9 cellular contexts compared by ENCODE assay signal in the genomic region with DNA sequence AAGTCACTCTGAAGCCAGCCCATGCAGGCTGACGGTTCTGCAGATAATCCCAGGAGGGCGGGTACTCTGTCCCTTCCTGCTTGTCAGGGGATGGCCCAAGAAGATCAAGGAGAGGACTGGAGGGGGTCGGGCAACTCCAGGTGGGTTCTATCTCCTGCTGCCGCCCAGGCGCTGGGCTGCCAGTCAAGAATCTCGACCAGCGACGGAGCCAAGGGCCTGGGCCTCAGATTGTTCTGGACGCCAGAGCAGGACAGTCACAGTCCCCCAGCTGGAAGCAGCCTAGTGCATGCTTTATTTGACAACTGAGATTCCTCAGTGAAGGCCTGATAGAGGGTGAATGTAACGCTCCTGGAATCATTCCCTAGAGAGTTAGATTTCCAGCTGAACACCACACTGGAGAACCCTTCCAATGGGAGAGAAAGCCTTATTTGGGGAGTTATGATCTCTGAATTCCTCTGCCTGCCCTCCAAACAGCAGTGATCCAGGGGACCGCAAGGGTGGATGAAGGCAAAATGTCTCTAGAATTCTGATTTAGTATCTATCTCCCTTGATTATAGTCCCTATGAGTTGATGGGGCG. TPM values are rescaled to one million over a fixed set of nuclear protein-coding genes. Genes with fewer than 3 reads are reported as not detected.
DNase-seq lines count a peak whose midpoint lies in the region; ATAC-seq, FAIRE-seq and TF ChIP-seq lines count a peak whose summit lies in the region.
"Had no signal": no experiment of that assay in that cellular context is flagged by ENCODE, and none has a peak within 500 bp of the region (broad histone marks: within the 10 kb centered on the region; RNA-seq: fewer than 3 reads in every experiment).

No MANE protein-coding gene starts in this region.

- 59 to 60% methylated on average over 12 of the region's 12 CpGs for WGBS in lower leg skin, 2 donors

- BruUV-seq in HCT116 (replicated peaks; lab: Mats Ljungman, UMichigan): no TSS peak

- no peaks in the 10 kb centered on the region for H3K9me2 ChIP-seq in HCT116 (ENCODE audit: insufficient read depth)

- H3K4me2 ChIP-seq in HCT116 (ENCODE audit: low read length): no peak overlapping the region

- H3K79me2 ChIP-seq in HCT116 (ENCODE audit: insufficient read depth, low read length): peaks cover 22% of the 10 kb centered on the region; the same call in 1 of the 2 replicates

- TF ChIP-seq CTCF in HCT116 (IDR thresholded peaks at IDR 0.05 in 2 of 3, conservative IDR thresholded peaks at IDR 0.05 in 1 of 3; ENCODE audit: borderline replicate concordance in 1 of 3, insufficient read depth in 1 of 3, low read depth in 2 of 3, low read length in 2 of 3) (no peak), chondrocyte (IDR thresholded peaks at IDR 0.05) (no peak), left lung (IDR thresholded peaks at IDR 0.05) (no peak), lower leg skin (IDR thresholded peaks at IDR 0.05) (no peak), D721Med (IDR thresholded peaks at IDR 0.05; ENCODE audit: insufficient read depth, missing control alignments) (no peak)

- H3K9ac ChIP-seq in HCT116 (ENCODE audit: low read length) (no peak overlapping the region; the same call in 1 of the 2 replicates), skeletal muscle tissue (ENCODE audit: low read depth in 1 of 3, low read length in 3 of 3) (peak overlapping the region in 2 of 3 donors; percentile 23 to 74)

- peak overlapping the region; percentile 85 for H3K4me3 Mint-ChIP-seq in chondrocyte (ENCODE audit: unreplicated experiment)

- peak overlapping the region; percentile 96 for H3K27ac Mint-ChIP-seq in chondrocyte (ENCODE audit: unreplicated experiment)
- H3K27ac Mint-ChIP-seq: activated CD4-positive, alpha-beta T cell treated with anti-CD3 and anti-CD28 coated beads, Interleukin-2, amount 10 ng/mL, durations not matched to agents 7 days and 5 days had no signal

- no peaks in the 10 kb centered on the region for H3K36me3 Mint-ChIP-seq in chondrocyte (ENCODE audit: low read depth)

- ATAC-seq in HCT116: no peak
- ATAC-seq in left lung: no peak
- ATAC-seq in HG03196 (IDR thresholded peaks at IDR 0.05; ENCODE audit: unreplicated experiment): no peak

- H3K4me1 Mint-ChIP-seq in chondrocyte (ENCODE audit: low read depth): peaks cover 76% of the 10 kb centered on the region

- DNase-seq in HCT116 (ENCODE audit: low read depth, low spot score): no peak
- no peak for DNase-seq in chondrocyte (ENCODE audit: low spot score)
- DNase-seq in left lung: peak in 1 of 2 donors; percentile 69
- DNase-seq in lower leg skin (ENCODE audit: low spot score in 2 of 2): no peak
- no peak for DNase-seq in NCI-H2107 treated with DMSO at 0.1 percent for 48 hours (lab: John Stamatoyannopoulos, UW; ENCODE audit: unreplicated experiment)
- DNase-seq in D721Med (ENCODE audit: insufficient read length, low spot score): no peak
- DNase-seq: activated CD4-positive, alpha-beta T cell treated with anti-CD3 and anti-CD28 coated beads, Interleukin-2, amount 10 ng/mL, durations not matched to agents 7 days and 5 days had no signal

- TF ChIP-seq POLR2A in HCT116 (IDR thresholded peaks at IDR 0.05; ENCODE audit: borderline replicate concordance, extremely low read depth, insufficient read depth, insufficient read length) (no peak), lower leg skin (IDR thresholded peaks at IDR 0.05) (no peak)

- no peak overlapping the region for H2AFZ ChIP-seq in HCT116 (ENCODE audit: low read depth, low read length, poor library complexity, severe bottlenecking)

- intact Hi-C loops in HCT116 (cut with micrococcal nuclease): no loop called here
- intact Hi-C loops in left lung (cut with DNase I): no loop called here
- intact Hi-C loops in lower leg skin (cut with DNase I; ENCODE audit: low total_unique reads): no loop called here

- H4K20me1 ChIP-seq in HCT116 (ENCODE audit: insufficient read depth): no peaks in the 10 kb centered on the region

- H3K4me1 ChIP-seq in HCT116 (ENCODE audit: control insufficient read depth in 1 of 2, insufficient read depth in 2 of 2, low read length in 2 of 2) (peaks cover 65 to 72% of the 10 kb centered on the region in 2 experiments), left lung (peaks cover 48 to 74% of the 10 kb centered on the region in 2 donors), skeletal muscle tissue (ENCODE audit: control insufficient read depth in 3 of 3, insufficient read depth in 3 of 3, low read length in 3 of 3) (peaks cover 48 to 59% (median 53%) of the 10 kb centered on the region in 3 donors)

- POLR2A ChIA-PET in HCT116 (lab: Charles Lee): no interaction called here

- H3K27ac ChIP-seq in HCT116 (ENCODE audit: low read depth, low read length) (peak overlapping the region; percentile 80; the same call in 1 of the 2 replicates), left lung (peak overlapping the region; percentile 86 to 90), skeletal muscle tissue (ENCODE audit: low read depth, low read length) (peak overlapping the region; percentile 28)

- no peak for TF ChIP-seq RAD21 in HCT116 (IDR thresholded peaks at IDR 0.05; ENCODE audit: low read depth)

- H3K27me3 ChIP-seq in HCT116 (ENCODE audit: insufficient read depth, low read length) (no peaks in the 10 kb centered on the region), left lung (peaks cover 0 to 30% of the 10 kb centered on the region in 2 donors), skeletal muscle tissue (ENCODE audit: control insufficient read depth in 3 of 3, insufficient read depth in 3 of 3, low read length in 3 of 3) (no peaks in the 10 kb centered on the region)

- H3K9me3 Mint-ChIP-seq in chondrocyte (ENCODE audit: low read depth): no peaks in the 10 kb centered on the region
- H3K9me3 Mint-ChIP-seq: activated CD4-positive, alpha-beta T cell treated with anti-CD3 and anti-CD28 coated beads, Interleukin-2, amount 10 ng/mL, durations not matched to agents 7 days and 5 days had no signal

- H3K36me3 ChIP-seq in HCT116 (ENCODE audit: control insufficient read depth in 1 of 2, insufficient read depth in 2 of 2, low read length in 2 of 2): no peaks in the 10 kb centered on the region
- H3K36me3 ChIP-seq in left lung: no peaks in the 10 kb centered on the region
- no peaks in the 10 kb centered on the region for H3K36me3 ChIP-seq in skeletal muscle tissue (ENCODE audit: control insufficient read depth in 3 of 3, insufficient read depth in 3 of 3, low read length in 3 of 3)

- CTCF ChIA-PET in HCT116 (lab: Charles Lee): no interaction called here

- no peak overlapping the region for H3K4me3 ChIP-seq in HCT116 (replicated peaks in 1 of 2; ENCODE audit: low read depth in 1 of 2, low read length in 2 of 2)
- H3K4me3 ChIP-seq in left lung: no peak overlapping the region
- no peak overlapping the region for H3K4me3 ChIP-seq in skeletal muscle tissue (ENCODE audit: low read length in 3 of 3)
- no peak overlapping the region for H3K4me3 ChIP-seq in lower leg skin (ENCODE audit: low read depth, poor library complexity, severe bottlenecking)

- RAD21 ChIA-PET in HCT116 (lab: Charles Lee; ENCODE audit: low non-redundant PET in 1 of 2, low total read pairs in 2 of 2, uncharacterized antibody in 2 of 2, unreplicated experiment in 2 of 2): no interaction called here

- no peak for FAIRE-seq in D721Med (lab: Jason Lieb, UNC)

- no peaks in the 10 kb centered on the region for H3K9me3 ChIP-seq in HCT116 (ENCODE audit: control insufficient read depth in 1 of 2, insufficient read depth in 1 of 2, low read depth in 1 of 2, low read length in 2 of 2)
- no peaks in the 10 kb centered on the region for H3K9me3 ChIP-seq in left lung
- H3K9me3 ChIP-seq in skeletal muscle tissue (ENCODE audit: control insufficient read depth in 3 of 3, low read length in 3 of 3): no peaks in the 10 kb centered on the region

- H3K27me3 Mint-ChIP-seq in chondrocyte (ENCODE audit: low read depth): no peaks in the 10 kb centered on the region

TF ChIP-seq in HCT116, 20 proteins besides CTCF, POLR2A, EP300 and RAD21:
- TF ChIP-seq TCF7L2 (IDR thresholded peaks at IDR 0.05; ENCODE audit: borderline replicate concordance, extremely low read depth, insufficient read depth, insufficient read length) (no peak), ZFX (IDR thresholded peaks at IDR 0.05) (0 out of 2 replicates have a peak, but pooled peaks have one; percentile 15)

RNA-seq across cellular contexts. Expression of a gene that starts 1.2 kb away (rescaled TPM):
- total RNA-seq in HCT116 (2021; ENCODE audit: unreplicated experiment) (31.9 TPM), chondrocyte (74.4 to 135 TPM (median 75.6 TPM) in 3 replicates), left lung (10 to 100 TPM; 68.7 to 96.8 TPM), skeletal muscle tissue (9.9 TPM), lower leg skin (100 to 1,000 TPM; 116 to 206 (median 164) TPM)
- polyA plus RNA-seq in HCT116 (2012): 28.9 and 41.1 TPM in 2 replicates
- total RNA-seq: activated CD4-positive, alpha-beta T cell treated with anti-CD3 and anti-CD28 coated beads, Interleukin-2, amount 10 ng/mL, durations not matched to agents 7 days and 5 days had no signal

Comparison
In these comparisons a context has a peak if more than half of its experiments do, and no peak if none do; other contexts are left out.
1. H3K27ac ChIP-seq: peak in every context shown above with its lines; median percentile 88 in left lung; 80 in HCT116; 28 in skeletal muscle tissue.